In genomic region chr9:4921449-4921848, GRCh38 we compare ENCODE assay signal across 25 cellular contexts.
DNase-seq lines count a peak whose midpoint lies in the region; ATAC-seq, FAIRE-seq and TF ChIP-seq lines count a peak whose summit lies in the region.
"Had no signal": no experiment of that assay in that cellular context is flagged by ENCODE, and none has a peak within 500 bp of the region (broad histone marks: within the 10 kb centered on the region; RNA-seq: fewer than 3 reads in every experiment).

No MANE protein-coding gene starts in this region.

- no peak overlapping the region for H3K9ac ChIP-seq in liver (ENCODE audit: low read depth in 1 of 2, low read length in 2 of 2)
- no peak overlapping the region for H3K9ac ChIP-seq in HepG2 (ENCODE audit: insufficient read depth, low read depth, low read length)
- no peak overlapping the region for H3K9ac ChIP-seq in astrocyte (ENCODE audit: low read length)

- TF ChIP-seq EP300 in HepG2 (IDR thresholded peaks at IDR 0.05; ENCODE audit: low read depth in 2 of 2, low read length in 2 of 2) (no peak), HepG2 (CRISPR knock-in tag; IDR thresholded peaks at IDR 0.05; ENCODE audit: borderline replicate concordance) (no peak)

- no peak overlapping the region for H3K4me2 ChIP-seq in HepG2 (ENCODE audit: low read depth, low read length)
- no peak overlapping the region for H3K4me2 ChIP-seq in astrocyte (ENCODE audit: low read length)

- WGBS in liver: 49% methylated on average over 1 of the region's 1 CpG
- WGBS in HepG2 (ENCODE audit: low lambda C conversion rate): 93% methylated on average over 1 of the region's 1 CpG

- H3K4me3 Mint-ChIP-seq in astrocyte (ENCODE audit: unreplicated experiment): peak overlapping the region; percentile 7
- H3K4me3 Mint-ChIP-seq: CD4-positive, alpha-beta memory T cell had no signal

- no peak for ATAC-seq in HepG2
- no peak for ATAC-seq in HG03521 (IDR thresholded peaks at IDR 0.05; ENCODE audit: unreplicated experiment)
- ATAC-seq: HCT116, Panc1 had no signal

- H3K27ac ChIP-seq in liver (ENCODE audit: low read depth in 1 of 2, low read length in 2 of 2): no peak overlapping the region
- H3K27ac ChIP-seq in HepG2 (ENCODE audit: extremely low read length, insufficient read depth, low read length): no peak overlapping the region
- no peak overlapping the region for H3K27ac ChIP-seq in astrocyte (ENCODE audit: low read depth, low read length)
- H3K27ac ChIP-seq: HL-60, RWPE1 had no signal

- H3K79me2 ChIP-seq in HepG2 (ENCODE audit: insufficient read depth, low read length) (no peaks in the 10 kb centered on the region), astrocyte (ENCODE audit: insufficient read depth, low read length) (no peaks in the 10 kb centered on the region)

- no peaks in the 10 kb centered on the region for H3K27me3 Mint-ChIP-seq in astrocyte (ENCODE audit: low read depth, unreplicated experiment)
- H3K27me3 Mint-ChIP-seq: CD4-positive, alpha-beta memory T cell had no signal

- intact Hi-C loops in HepG2 (cut with micrococcal nuclease; ENCODE audit: unreplicated experiment): loop anchor here (10.0 kb wide), 1 partner anchor 127 kb away; the partner anchor contains the start of gene RCL1
- intact Hi-C loops in head of caudate nucleus (cut with DNase I): no loop called here

- DNase-seq in HepG2 (ENCODE audit: low spot score) (no peak), astrocyte (ENCODE audit: low read depth) (no peak), inferior parietal cortex (ENCODE audit: extremely low spot score) (no peak), head of caudate nucleus (no peak)
- DNase-seq: C1 segment of cervical spinal cord; Caco-2; CD4-positive, alpha-beta memory T cell; DMS79 treated with DMSO at 0.1 percent for 48 hours; GF-D8; NCI-H1048; NCI-H1417; NCI-H1694; NCI-H2029 treated with DMSO at 0.1 percent for 48 hours; NCI-H446; NCI-H524 treated with DMSO at 0.1 percent for 48 hours; NCI-H82; SHP77 treated with DMSO at 0.1 percent for 48 hours had no signal

- H3K4me3 ChIP-seq in liver (ENCODE audit: low read depth in 1 of 3, low read length in 3 of 3) (no peak overlapping the region), HepG2 (replicated peaks in 1 of 3; ENCODE audit: insufficient read depth in 1 of 3, low read depth in 2 of 3, low read length in 3 of 3) (no peak overlapping the region), astrocyte (ENCODE audit: insufficient read depth, low read depth, low read length) (no peak overlapping the region)

- in situ Hi-C loops in HepG2 (cut with HindIII; ENCODE audit: extremely low pct_ligation_motif_present, low pct_unique_long_range_greater_than_20kb): loop anchor here (10.0 kb wide), 1 partner anchor 157 kb away; no protein-coding TSS in a partner anchor

- H3K9me3 Mint-ChIP-seq in astrocyte (ENCODE audit: unreplicated experiment): peaks cover 18% of the 10 kb centered on the region

- no peak for TF ChIP-seq POLR2A in HepG2 (IDR thresholded peaks at IDR 0.05; ENCODE audit: insufficient read depth in 1 of 2, low read depth in 2 of 2, low read length in 2 of 2)

- CTCF ChIA-PET in HepG2 (lab: Yijun Ruan, JAX; ENCODE audit: low intra/inter-chr PET ratio, low total read pairs): no interaction called here

- TF ChIP-seq RAD21 in liver (IDR thresholded peaks at IDR 0.05) (no peak), HepG2 (CRISPR knock-in tag; IDR thresholded peaks at IDR 0.05) (no peak)

- no peak for TF ChIP-seq CTCF in liver (IDR thresholded peaks at IDR 0.05; ENCODE audit: low read depth, low read length, missing input control)
- TF ChIP-seq CTCF in HepG2 (CRISPR knock-in tag; IDR thresholded peaks at IDR 0.05): no peak
- no peak for TF ChIP-seq CTCF in astrocyte (IDR thresholded peaks at IDR 0.05; ENCODE audit: insufficient read depth, low read depth, low read length)

- H3K27me3 ChIP-seq in liver (ENCODE audit: control insufficient read depth in 4 of 4, insufficient read depth in 4 of 4, low read length in 3 of 4): no peaks in the 10 kb centered on the region
- no peaks in the 10 kb centered on the region for H3K27me3 ChIP-seq in HepG2 (ENCODE audit: control insufficient read depth in 1 of 2, insufficient read depth in 2 of 2, low read length in 2 of 2)
- H3K27me3 ChIP-seq in astrocyte (ENCODE audit: insufficient read depth, low read length): no peaks in the 10 kb centered on the region

- no peaks in the 10 kb centered on the region for H3K4me1 Mint-ChIP-seq in astrocyte (ENCODE audit: low read depth, unreplicated experiment)

- no peak overlapping the region for H3K27ac Mint-ChIP-seq in astrocyte (ENCODE audit: unreplicated experiment)
- H3K27ac Mint-ChIP-seq: CD4-positive, alpha-beta memory T cell had no signal

- H3K36me3 Mint-ChIP-seq in astrocyte (ENCODE audit: low read depth, unreplicated experiment): peaks cover 3% of the 10 kb centered on the region

- peaks cover 2 to 22% (median 16%) of the 10 kb centered on the region in 4 donors for H3K4me1 ChIP-seq in liver (ENCODE audit: control insufficient read depth in 4 of 4, insufficient read depth in 4 of 4, low read length in 3 of 4)
- H3K4me1 ChIP-seq in HepG2 (ENCODE audit: insufficient read depth, low read length): no peaks in the 10 kb centered on the region
- H3K4me1 ChIP-seq in astrocyte (ENCODE audit: insufficient read depth, low read length): no peaks in the 10 kb centered on the region
- H3K4me1 ChIP-seq: Caco-2 had no signal

- H2AFZ ChIP-seq in HepG2 (ENCODE audit: low read length): no peak overlapping the region
- no peak overlapping the region for H2AFZ ChIP-seq in astrocyte (ENCODE audit: low read depth, low read length)

- no TSS peak for BruUV-seq in HepG2 (replicated peaks; lab: Mats Ljungman, UMichigan)

- POLR2A ChIA-PET in HepG2 (lab: Yijun Ruan, JAX): no interaction called here

- H4K20me1 ChIP-seq in HepG2 (ENCODE audit: insufficient read depth, low read length) (no peaks in the 10 kb centered on the region), astrocyte (ENCODE audit: insufficient read depth, low read length) (no peaks in the 10 kb centered on the region)

- H3K9me3 ChIP-seq in liver (ENCODE audit: control insufficient read depth in 4 of 4, low read length in 3 of 4) (no peaks in the 10 kb centered on the region), HepG2 (ENCODE audit: low read length) (no peaks in the 10 kb centered on the region), astrocyte (ENCODE audit: insufficient read depth, low read depth, low read length) (no peaks in the 10 kb centered on the region)
- H3K9me3 ChIP-seq: Caco-2 had no signal

- H3K36me3 ChIP-seq in liver (ENCODE audit: control insufficient read depth in 4 of 4, insufficient read depth in 3 of 4, low read depth in 1 of 4, low read length in 3 of 4) (no peaks in the 10 kb centered on the region), HepG2 (replicated peaks in 1 of 2; ENCODE audit: control insufficient read depth in 1 of 2, insufficient read depth in 2 of 2, low read length in 2 of 2) (no peaks in the 10 kb centered on the region), astrocyte (ENCODE audit: insufficient read depth, low read length) (no peaks in the 10 kb centered on the region)

- FAIRE-seq in HepG2 (lab: Jason Lieb, UNC) (no peak), astrocyte (lab: Jason Lieb, UNC) (no peak), islet of Langerhans (lab: Jason Lieb, UNC) (peak; percentile 77)
- FAIRE-seq: GM12891 had no signal

TF ChIP-seq in liver, 16 proteins besides CTCF, POLR2A, EP300 and RAD21:
- peak in 1 of 2 donors; percentile 46 for TF ChIP-seq HNF4A (conservative IDR thresholded peaks at IDR 0.05)
- TF ChIP-seq, protein P1, sequence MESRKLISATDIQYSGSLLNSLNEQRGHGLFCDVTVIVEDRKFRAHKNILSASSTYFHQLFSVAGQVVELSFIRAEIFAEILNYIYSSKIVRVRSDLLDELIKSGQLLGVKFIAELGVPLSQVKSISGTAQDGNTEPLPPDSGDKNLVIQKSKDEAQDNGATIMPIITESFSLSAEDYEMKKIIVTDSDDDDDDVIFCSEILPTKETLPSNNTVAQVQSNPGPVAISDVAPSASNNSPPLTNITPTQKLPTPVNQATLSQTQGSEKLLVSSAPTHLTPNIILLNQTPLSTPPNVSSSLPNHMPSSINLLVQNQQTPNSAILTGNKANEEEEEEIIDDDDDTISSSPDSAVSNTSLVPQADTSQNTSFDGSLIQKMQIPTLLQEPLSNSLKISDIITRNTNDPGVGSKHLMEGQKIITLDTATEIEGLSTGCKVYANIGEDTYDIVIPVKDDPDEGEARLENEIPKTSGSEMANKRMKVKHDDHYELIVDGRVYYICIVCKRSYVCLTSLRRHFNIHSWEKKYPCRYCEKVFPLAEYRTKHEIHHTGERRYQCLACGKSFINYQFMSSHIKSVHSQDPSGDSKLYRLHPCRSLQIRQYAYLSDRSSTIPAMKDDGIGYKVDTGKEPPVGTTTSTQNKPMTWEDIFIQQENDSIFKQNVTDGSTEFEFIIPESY (IDR thresholded peaks at IDR 0.05): no peak
- TF ChIP-seq RXRA (IDR thresholded peaks at IDR 0.05): peak; percentile 8 to 44
- no peak for TF ChIP-seq JUND (IDR thresholded peaks at IDR 0.05)
TF ChIP-seq in liver: peak in this region for 2.

TF ChIP-seq in HepG2, 621 proteins besides CTCF, POLR2A, EP300 and RAD21 (continues in another document):
- no peak for TF ChIP-seq ZNF484 (CRISPR knock-in tag; IDR thresholded peaks at IDR 0.05; ENCODE audit: borderline replicate concordance, low read depth)
- TF ChIP-seq THAP11 (CRISPR knock-in tag; IDR thresholded peaks at IDR 0.05): no peak
- no peak for TF ChIP-seq ZNF225 (CRISPR knock-in tag; IDR thresholded peaks at IDR 0.05)
- no peak for TF ChIP-seq NR2F2 (IDR thresholded peaks at IDR 0.05; ENCODE audit: borderline replicate concordance, low read depth)
- TF ChIP-seq TFAP4 (IDR thresholded peaks at IDR 0.05; ENCODE audit: borderline replicate concordance, low read depth): no peak
- TF ChIP-seq ZNF207 (IDR thresholded peaks at IDR 0.05; ENCODE audit: borderline replicate concordance): no peak
- TF ChIP-seq U2AF1 (optimal IDR thresholded peaks at IDR 0.05; ENCODE audit: low read depth, low read length): no peak
- TF ChIP-seq ZSCAN21 (CRISPR knock-in tag; IDR thresholded peaks at IDR 0.05; ENCODE audit: borderline replicate concordance): no peak
- TF ChIP-seq SRF (IDR thresholded peaks at IDR 0.05; ENCODE audit: low read depth, low read length): no peak
- TF ChIP-seq GPN1 (CRISPR knock-in tag; IDR thresholded peaks at IDR 0.05; ENCODE audit: borderline replicate concordance): no peak
